30 cellular contexts compared by ENCODE assay signal in the genomic region with DNA sequence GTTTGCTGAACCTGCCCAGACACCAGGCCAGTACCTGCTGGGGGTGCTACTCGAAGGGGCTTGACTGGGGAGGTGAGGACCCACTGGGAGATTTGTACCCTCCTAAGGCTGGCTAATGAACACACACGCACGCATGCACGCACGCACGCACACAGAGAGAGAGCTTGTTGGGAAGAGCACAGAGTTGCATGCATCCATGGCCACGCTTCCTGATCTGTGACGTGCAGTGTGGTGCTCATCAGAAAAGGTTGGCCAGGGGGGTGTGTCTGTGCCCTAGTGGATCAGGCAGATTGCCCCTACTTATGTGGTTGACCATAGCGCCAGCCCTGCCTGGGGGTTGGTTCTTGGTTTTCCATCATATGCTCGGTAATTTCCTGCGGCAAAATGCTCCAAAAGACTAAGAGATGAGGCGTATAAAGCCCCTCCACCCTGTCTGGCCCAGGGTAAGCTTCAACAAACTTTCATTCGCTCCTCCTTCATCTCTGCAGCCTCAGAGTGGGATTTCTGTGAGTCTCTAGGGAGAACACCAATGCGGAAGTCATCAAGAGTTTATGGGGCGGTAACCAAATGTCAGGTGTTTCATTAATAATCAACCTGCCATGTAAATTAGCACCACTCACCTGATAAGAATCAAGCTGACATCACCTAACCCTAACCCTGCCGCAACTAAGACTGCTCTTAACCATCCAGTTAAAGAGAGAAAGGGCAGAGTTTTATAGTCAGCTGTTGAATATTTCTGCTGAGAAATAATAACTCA. TPM values are rescaled to one million over a fixed set of nuclear protein-coding genes. Genes with fewer than 3 reads are reported as not detected.
A peak's percentile ranks its signal among the peaks of the same experiment; 100 is the strongest.
DNase-seq lines count a peak whose midpoint lies in the region; ATAC-seq, FAIRE-seq and TF ChIP-seq lines count a peak whose summit lies in the region.
"Had no signal": no experiment of that assay in that cellular context is flagged by ENCODE, and none has a peak within 500 bp of the region (broad histone marks: within the 10 kb centered on the region; RNA-seq: fewer than 3 reads in every experiment).

No MANE protein-coding gene starts in this region.

- H2BK15ac ChIP-seq in H9 (ENCODE audit: low read depth, low read length) = no peak overlapping the region

- H3K9me3 ChIP-seq in H9 (ENCODE audit: control insufficient read depth, low read depth, low read length) = no peaks in the 10 kb centered on the region
- H3K9me3 ChIP-seq in left lung = no peaks in the 10 kb centered on the region
- no peaks in the 10 kb centered on the region for H3K9me3 ChIP-seq in small intestine (ENCODE audit: control insufficient read depth, low read depth)
- H3K9me3 ChIP-seq in WERI-Rb-1 (ENCODE audit: severe bottlenecking) = no peaks in the 10 kb centered on the region

- no peaks in the 10 kb centered on the region for H3K79me1 ChIP-seq in H9 (ENCODE audit: insufficient read depth, low read depth, low read length, poor library complexity, severe bottlenecking)

- H3K27me3 ChIP-seq in H9 (ENCODE audit: insufficient read depth, low read length) (no peaks in the 10 kb centered on the region), left lung (peaks cover 0 to 14% of the 10 kb centered on the region in 2 donors), small intestine (ENCODE audit: control insufficient read depth in 2 of 2, insufficient read depth in 2 of 2, low read length in 2 of 2) (no peaks in the 10 kb centered on the region), WERI-Rb-1 (ENCODE audit: insufficient read depth, low read depth, severe bottlenecking) (no peaks in the 10 kb centered on the region)

- H3K4me1 Mint-ChIP-seq in H9 (peaks cover 0 to 7% of the 10 kb centered on the region in 2 experiments), activated B cell treated with CpG ODN at 0.5 μM for 24 hours (peaks cover 4% of the 10 kb centered on the region)

- H3K9me3 Mint-ChIP-seq in H9 (no peaks in the 10 kb centered on the region), activated B cell treated with CpG ODN at 0.5 μM for 24 hours (no peaks in the 10 kb centered on the region)
- H3K9me3 Mint-ChIP-seq: activated CD4-positive, alpha-beta memory T cell treated with anti-CD3 and anti-CD28 coated beads for 36 hours; activated naive CD4-positive, alpha-beta T cell treated with anti-CD3 and anti-CD28 coated beads, Interleukin-2, amount 50 U/mL, for 72 hours; activated T-helper 2 cell treated with anti-CD3 and anti-CD28 coated beads, Interferon-gamma antibody, Interleukin-2, Interleukin-4, amounts not matched to agents 10 μg/mL and 5 μg/mL and 100 μg/mL, durations not matched to agents 14 hours and 24 hours and 36 hours; naive B cell; T-helper 1 cell treated with Interleukin-12 subunit alpha and Interleukin-12 subunit beta and Interleukin-4 antibody, amounts not matched to agents 30 μg/mL and 1 μg/mL, for 36 hours; type B pancreatic cell had no signal

- TF ChIP-seq CTCF in H9 (conservative IDR thresholded peaks at IDR 0.05) (no peak), activated B cell treated with CpG ODN at 0.5 μM for 24 hours (IDR thresholded peaks at IDR 0.05) (no peak), left lung (IDR thresholded peaks at IDR 0.05) (no peak), WERI-Rb-1 (IDR thresholded peaks at IDR 0.05; ENCODE audit: low read depth, low read length) (no peak)

- H3K27ac Mint-ChIP-seq in H9 (peak overlapping the region in 1 of 3 experiments; percentile 57; a peak in 1 of 7 replicates), activated B cell treated with CpG ODN at 0.5 μM for 24 hours (no peak overlapping the region)
- H3K27ac Mint-ChIP-seq: activated CD4-positive, alpha-beta memory T cell treated with anti-CD3 and anti-CD28 coated beads for 36 hours; activated naive CD4-positive, alpha-beta T cell treated with anti-CD3 and anti-CD28 coated beads, Interleukin-2, amount 50 U/mL, for 72 hours; activated T-helper 2 cell treated with anti-CD3 and anti-CD28 coated beads, Interferon-gamma antibody, Interleukin-2, Interleukin-4, amounts not matched to agents 10 μg/mL and 5 μg/mL and 100 μg/mL, durations not matched to agents 14 hours and 24 hours and 36 hours; naive B cell; T-helper 1 cell treated with Interleukin-12 subunit alpha and Interleukin-12 subunit beta and Interleukin-4 antibody, amounts not matched to agents 30 μg/mL and 1 μg/mL, for 36 hours; type B pancreatic cell had no signal

- H3K4me3 Mint-ChIP-seq in H9 = no peak overlapping the region
- H3K4me3 Mint-ChIP-seq in activated B cell treated with CpG ODN at 0.5 μM for 24 hours = no peak overlapping the region
- H3K4me3 Mint-ChIP-seq: activated CD4-positive, alpha-beta memory T cell treated with anti-CD3 and anti-CD28 coated beads for 36 hours; naive B cell; T-helper 1 cell treated with Interleukin-12 subunit alpha and Interleukin-12 subunit beta and Interleukin-4 antibody, amounts not matched to agents 30 μg/mL and 1 μg/mL, for 36 hours; type B pancreatic cell had no signal

- H4K91ac ChIP-seq in H9 (ENCODE audit: insufficient read length, low read depth, low read length) = no peak overlapping the region

- no peak overlapping the region for H2BK20ac ChIP-seq in H9 (ENCODE audit: low read depth, low read length, poor library complexity, severe bottlenecking)

- no peak overlapping the region for H3K4me2 ChIP-seq in H9 (ENCODE audit: insufficient read depth, insufficient read length, low read length)

- no peak overlapping the region for H2BK5ac ChIP-seq in H9 (ENCODE audit: insufficient read length, low read length)

- no peak overlapping the region for H2BK120ac ChIP-seq in H9 (ENCODE audit: low read depth, low read length, poor library complexity, severe bottlenecking)

- no peak overlapping the region for H2AK5ac ChIP-seq in H9 (ENCODE audit: insufficient read length, low read length)

- H2BK12ac ChIP-seq in H9 (ENCODE audit: insufficient read length, low read depth, low read length) = no peak overlapping the region

- H3T11ph ChIP-seq in H9 (ENCODE audit: low read length) = no peak overlapping the region

- H3K36me3 Mint-ChIP-seq in H9 (ENCODE audit: insufficient read depth in 1 of 3, low read depth in 3 of 3) (no peaks in the 10 kb centered on the region), activated B cell treated with CpG ODN at 0.5 μM for 24 hours (ENCODE audit: low read depth) (no peaks in the 10 kb centered on the region)
- H3K36me3 Mint-ChIP-seq: activated CD4-positive, alpha-beta memory T cell treated with anti-CD3 and anti-CD28 coated beads for 36 hours; activated naive CD4-positive, alpha-beta T cell treated with anti-CD3 and anti-CD28 coated beads, Interleukin-2, amount 50 U/mL, for 72 hours; naive B cell; type B pancreatic cell had no signal

- peak overlapping the region; percentile 28; the same call in 1 of the 2 replicates for H3K14ac ChIP-seq in H9 (ENCODE audit: insufficient read depth, low read length)

- no peak overlapping the region for H4K5ac ChIP-seq in H9 (ENCODE audit: insufficient read length, low read depth, low read length)

- H3K4ac ChIP-seq in H9 (ENCODE audit: low read depth, low read length) = no peak overlapping the region

- no CpG with 5 or more reads among the region's 16 CpGs for WGBS in H9 (ENCODE audit: extremely low coverage, insufficient read length, low lambda C conversion rate)
- WGBS in small intestine, 3 donors = 66 to 83% (median 79%) methylated on average over 16 of the region's 16 CpGs

- no peak for FAIRE-seq in small intestine (lab: Jason Lieb, UNC)
- FAIRE-seq: GM12891, TTC549 had no signal

- H3K27me3 Mint-ChIP-seq in H9 (ENCODE audit: low read depth) (peaks cover 32% of the 10 kb centered on the region), activated B cell treated with CpG ODN at 0.5 μM for 24 hours (peaks cover 14% of the 10 kb centered on the region)

- DNase-seq in H9 = no peak
- no peak for DNase-seq in activated B cell treated with CpG ODN at 0.5 μM for 24 hours
- DNase-seq in left lung = no peak
- DNase-seq in small intestine = peak; percentile 63
- DNase-seq in activated T-cell treated with anti-CD3 and anti-CD28 coated beads, Interleukin-2, amount 50 U/mL, for 1 hour = no peak
- no peak for DNase-seq in NCI-H1694 treated with DMSO at 0.1 percent for 48 hours (lab: John Stamatoyannopoulos, UW)
- no peak for DNase-seq in WERI-Rb-1
- DNase-seq: activated CD4-positive, alpha-beta memory T cell treated with anti-CD3 and anti-CD28 coated beads for 36 hours; activated CD4-positive, CD25-positive, alpha-beta regulatory T cell treated with anti-CD3 and anti-CD28 coated beads, Interleukin-2, amount 50 U/mL, for 72 hours; activated CD8-positive, alpha-beta memory T cell treated with anti-CD3 and anti-CD28 coated beads, Interleukin-2, amount 50 U/mL, for 48 hours; anterior cingulate cortex; head of caudate nucleus; naive B cell; NCI-H2081 treated with DMSO at 0.1 percent for 48 hours; NCI-H345; NCI-H82; retina; stimulated activated CD4-positive, alpha-beta T cell treated with anti-CD3 and anti-CD28 coated beads, Interleukin-2, amount 100 ng/mL, for 48 hours had no signal

- CTCF ChIA-PET in activated B cell treated with CpG ODN at 0.5 μM for 24 hours (lab: Charles Lee) = interaction anchor here (1.4 kb wide), 1 partner anchor 52 kb away, joined by 3 read pairs; no protein-coding TSS in a partner anchor

- peaks cover 2% of the 10 kb centered on the region for H4K20me1 ChIP-seq in H9 (ENCODE audit: control insufficient read depth, insufficient read depth, insufficient read length)

- H3K79me2 ChIP-seq in H9 (ENCODE audit: insufficient read depth, low read length) = no peaks in the 10 kb centered on the region

- H3K23me2 ChIP-seq in H9 (ENCODE audit: insufficient read length, low read depth, low read length, poor library complexity, severe bottlenecking) = no peaks in the 10 kb centered on the region

- no peak overlapping the region for H2AFZ ChIP-seq in H9 (ENCODE audit: low read length)

- no peak overlapping the region for H3K27ac ChIP-seq in H9 (ENCODE audit: insufficient read length, low read depth, low read length)
- no peak overlapping the region for H3K27ac ChIP-seq in left lung
- no peak overlapping the region for H3K27ac ChIP-seq in small intestine (ENCODE audit: low read depth in 1 of 2, low read length in 1 of 2)
- no peak overlapping the region for H3K27ac ChIP-seq in WERI-Rb-1
- H3K27ac ChIP-seq: coronary artery, SK-N-MC had no signal

- H3K9ac ChIP-seq in H9 (ENCODE audit: extremely low read depth, insufficient read length, low read length) = no peak overlapping the region

- POLR2A ChIA-PET in activated B cell treated with CpG ODN at 0.5 μM for 24 hours (lab: Charles Lee) = no interaction called here

- no peak overlapping the region for H3K23ac ChIP-seq in H9 (ENCODE audit: insufficient read length, low read depth, low read length)

- H4K8ac ChIP-seq in H9 (replicated peaks; ENCODE audit: insufficient read length, low read depth, low read length) = no peak overlapping the region

- no peak overlapping the region for H3K56ac ChIP-seq in H9 (ENCODE audit: insufficient read length, low read depth, low read length)

- H3K36me3 ChIP-seq in left lung (no peaks in the 10 kb centered on the region), small intestine (ENCODE audit: control insufficient read depth in 2 of 2, insufficient read depth in 2 of 2, low read length in 2 of 2) (no peaks in the 10 kb centered on the region), WERI-Rb-1 (no peaks in the 10 kb centered on the region)

- intact Hi-C loops in activated B cell treated with CpG ODN at 0.5 μM for 24 hours (cut with micrococcal nuclease) = loop anchor here (5.0 kb wide), 2 partner anchors 168 to 517 kb away; no protein-coding TSS in a partner anchor
- intact Hi-C loops in left lung (cut with DNase I) = no loop called here

- ATAC-seq in activated B cell treated with CpG ODN at 0.5 μM for 24 hours (ENCODE audit: low read depth) (peak; percentile 28), left lung (peak; percentile 81)
- ATAC-seq: activated naive CD4-positive, alpha-beta T cell treated with anti-CD3 and anti-CD28 coated beads, Interleukin-2, amount 50 U/mL, for 72 hours had no signal

- H3K4me1 ChIP-seq in H9 (ENCODE audit: insufficient read depth, low read length) = no peaks in the 10 kb centered on the region
- H3K4me1 ChIP-seq in left lung = peaks cover 0 to 7% of the 10 kb centered on the region in 2 donors
- no peaks in the 10 kb centered on the region for H3K4me1 ChIP-seq in small intestine (ENCODE audit: control insufficient read depth in 2 of 2, insufficient read depth in 1 of 2, low read depth in 1 of 2, low read length in 1 of 2)

- no peak overlapping the region for H3K18ac ChIP-seq in H9 (ENCODE audit: insufficient read length, low read depth, low read length)

- no peak overlapping the region for H3K4me3 ChIP-seq in left lung
- no peak overlapping the region for H3K4me3 ChIP-seq in small intestine (ENCODE audit: low read depth in 1 of 2, low read length in 2 of 2)
- H3K4me3 ChIP-seq in WERI-Rb-1 (ENCODE audit: low read depth, low read length) = no peak overlapping the region
- H3K4me3 ChIP-seq: coronary artery, SK-N-MC had no signal

RNA-seq across cellular contexts. Expression of a gene that starts 8.0 kb away (rescaled TPM):
- total RNA-seq in H9 (2021) = not detected in 2 replicates
- 0.07 and 0.38 TPM in 2 replicates for total RNA-seq in activated B cell treated with CpG ODN at 0.5 μM for 24 hours
- total RNA-seq in left lung = under 1 TPM; 0.18 to 0.90 TPM
- 1 to 10 TPM in 1 of 3 donors, under 1 TPM in 2; 0.76 to 1.4 (median 0.89) TPM for polyA plus RNA-seq in small intestine
- total RNA-seq: activated CD4-positive, alpha-beta memory T cell treated with anti-CD3 and anti-CD28 coated beads for 36 hours; activated T-helper 2 cell treated with anti-CD3 and anti-CD28 coated beads, Interferon-gamma antibody, Interleukin-2, Interleukin-4, amounts not matched to agents 10 μg/mL and 5 μg/mL and 100 μg/mL, durations not matched to agents 14 hours and 24 hours and 36 hours; H7; MCF 10A; mesenteric fat pad; omental fat pad had no signal

RNA-seq across cellular contexts. Expression of a gene that starts 26.1 kb away (rescaled TPM):
- total RNA-seq in H9 (2021) (31.7 and 32.7 TPM in 2 replicates), activated B cell treated with CpG ODN at 0.5 μM for 24 hours (51.7 and 61.4 TPM in 2 replicates), left lung (10 to 100 TPM; 45.7 to 48.0 TPM)
- polyA plus RNA-seq in small intestine = 10 to 100 TPM in 1 of 3 donors, 1 to 10 TPM in 2; 7.3 to 14.5 (median 9.6) TPM
